22 cellular contexts compared by ENCODE assay signal in the genomic region with DNA sequence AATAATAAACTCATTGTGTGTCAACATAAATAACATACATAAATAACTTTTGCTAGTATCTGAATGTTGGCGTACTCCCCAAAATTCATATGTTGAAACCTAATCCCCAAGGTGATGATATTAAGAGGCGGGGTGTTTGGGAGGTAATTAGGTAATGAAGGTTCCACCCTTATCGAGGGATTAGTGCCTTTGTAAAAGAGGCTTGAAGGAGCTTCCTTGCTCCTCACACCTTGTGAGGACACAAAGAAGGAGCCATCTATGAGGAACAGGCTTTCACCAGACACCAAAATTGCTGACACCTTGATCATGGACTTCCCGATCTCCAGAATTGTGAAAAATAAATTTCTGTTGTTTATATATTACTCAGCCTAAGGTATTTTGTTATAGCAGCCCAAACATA. TPM values are rescaled to one million over a fixed set of nuclear protein-coding genes. Genes with fewer than 3 reads are reported as not detected.
A peak's percentile ranks its signal among the peaks of the same experiment; 100 is the strongest.
DNase-seq lines count a peak whose midpoint lies in the region; ATAC-seq and TF ChIP-seq lines count a peak whose summit lies in the region.
"Had no signal": no experiment of that assay in that cellular context is flagged by ENCODE, and none has a peak within 500 bp of the region (broad histone marks: within the 10 kb centered on the region; RNA-seq: fewer than 3 reads in every experiment).

No MANE protein-coding gene starts in this region.

- TF ChIP-seq CTCF in natural killer cell (IDR thresholded peaks at IDR 0.05) (no peak), epithelial cell of esophagus (IDR thresholded peaks at IDR 0.05; ENCODE audit: insufficient read depth, low read depth, low read length, missing control alignments) (no peak), A673 (conservative IDR thresholded peaks at IDR 0.05; ENCODE audit: low read depth, low read length) (no peak)

- peak overlapping the region in 3 of 11 experiments; percentile 7 to 87 (median 42); a peak in 2 of 22 replicates for H3K9ac ChIP-seq in BLaER1 treated with 17β-estradiol and CSF1 and Interleukin-3, amounts not matched to agents 10 nM and 100 nM

- ATAC-seq in natural killer cell treated with Interleukin-12 subunit alpha and Interleukin-12 subunit beta and Interleukin-15 and Interleukin-18, amount 100 ng/mL, for 72 hours, result no peak
- no peak for ATAC-seq in natural killer cell
- ATAC-seq: CD8-positive, alpha-beta T cell; GM23338; HCT116 had no signal

- H3K9me3 Mint-ChIP-seq in natural killer cell treated with Interleukin-12 subunit alpha and Interleukin-12 subunit beta and Interleukin-15 and Interleukin-18, amount 100 ng/mL, for 72 hours, result no peaks in the 10 kb centered on the region
- H3K9me3 Mint-ChIP-seq in natural killer cell, result no peaks in the 10 kb centered on the region
- H3K9me3 Mint-ChIP-seq: CD8-positive, alpha-beta T cell; GM23338; H9 had no signal

- peak overlapping the region; percentile 57 to 67 for H3K27ac Mint-ChIP-seq in natural killer cell treated with Interleukin-12 subunit alpha and Interleukin-12 subunit beta and Interleukin-15 and Interleukin-18, amount 100 ng/mL, for 72 hours
- H3K27ac Mint-ChIP-seq in natural killer cell, result no peak overlapping the region
- H3K27ac Mint-ChIP-seq: CD4-positive, CD25-positive, alpha-beta regulatory T cell; CD8-positive, alpha-beta T cell; GM23338; H9 had no signal

- H3K36me3 ChIP-seq in BLaER1 treated with 17β-estradiol and CSF1 and Interleukin-3, amounts not matched to agents 10 nM and 100 nM, result no peaks in the 10 kb centered on the region
- no peaks in the 10 kb centered on the region for H3K36me3 ChIP-seq in A673 (ENCODE audit: insufficient read depth, low read length, poor library complexity, severe bottlenecking)
- H3K36me3 ChIP-seq: BE2C had no signal

- 0 out of 22 replicates have a peak, but pooled peaks cover 0 to 4% (median 0%) of the 10 kb centered on the region in 11 experiments for H3K9me3 ChIP-seq in BLaER1 treated with 17β-estradiol and CSF1 and Interleukin-3, amounts not matched to agents 10 nM and 100 nM (replicated peaks in 1 of 11)
- H3K9me3 ChIP-seq in A673 (ENCODE audit: low read depth, low read length, poor library complexity, severe bottlenecking), result no peaks in the 10 kb centered on the region
- H3K9me3 ChIP-seq: BE2C, Caco-2 had no signal

- no peaks in the 10 kb centered on the region for H4K20me1 ChIP-seq in BLaER1 treated with 17β-estradiol and CSF1 and Interleukin-3, amounts not matched to agents 10 nM and 100 nM

- no peak overlapping the region for H3K4me3 Mint-ChIP-seq in natural killer cell treated with Interleukin-12 subunit alpha and Interleukin-12 subunit beta and Interleukin-15 and Interleukin-18, amount 100 ng/mL, for 72 hours
- H3K4me3 Mint-ChIP-seq in natural killer cell, result no peak overlapping the region
- H3K4me3 Mint-ChIP-seq: CD4-positive, CD25-positive, alpha-beta regulatory T cell; CD8-positive, alpha-beta T cell; GM23338; H9 had no signal

- peak overlapping the region in 8 of 11 experiments; percentile 24 to 97 (median 88); a peak in 9 of 22 replicates for H3K4me2 ChIP-seq in BLaER1 treated with 17β-estradiol and CSF1 and Interleukin-3, amounts not matched to agents 10 nM and 100 nM
- H3K4me2 ChIP-seq: GM23338 had no signal

- no peak for DNase-seq in natural killer cell treated with Interleukin-12 subunit alpha and Interleukin-12 subunit beta and Interleukin-15 and Interleukin-18, amount 100 ng/mL, for 72 hours (ENCODE audit: low spot score)
- DNase-seq in natural killer cell (no peak), epithelial cell of esophagus (ENCODE audit: low read depth) (peak; percentile 31), A673 (ENCODE audit: low spot score) (no peak), DMS 273 (lab: John Stamatoyannopoulos, UW; ENCODE audit: unreplicated experiment) (no peak)
- DNase-seq: BE2C; Caco-2; CD4-positive, CD25-positive, alpha-beta regulatory T cell; CD8-positive, alpha-beta T cell; DMS 273 treated with DMSO at 0.1 percent for 48 hours; DMS53; DMS79 treated with DMSO at 0.1 percent for 48 hours; GF-D8; H9 had no signal

- no peaks in the 10 kb centered on the region for H3K27me3 ChIP-seq in BLaER1 treated with 17β-estradiol and CSF1 and Interleukin-3, amounts not matched to agents 10 nM and 100 nM
- H3K27me3 ChIP-seq in A673 (replicated peaks; ENCODE audit: insufficient read depth, low read depth, low read length, poor library complexity), result no peaks in the 10 kb centered on the region
- H3K27me3 ChIP-seq: BE2C had no signal

- no TSS peak for BruUV-seq in A673 (replicated peaks; lab: Mats Ljungman, UMichigan)

- peaks cover 22 to 25% of the 10 kb centered on the region in 2 donors for H3K4me1 Mint-ChIP-seq in natural killer cell treated with Interleukin-12 subunit alpha and Interleukin-12 subunit beta and Interleukin-15 and Interleukin-18, amount 100 ng/mL, for 72 hours (ENCODE audit: low read depth in 2 of 2)
- peaks cover 9 to 10% of the 10 kb centered on the region in 2 donors for H3K4me1 Mint-ChIP-seq in natural killer cell

- H3K4me1 ChIP-seq in BLaER1 treated with 17β-estradiol and CSF1 and Interleukin-3, amounts not matched to agents 10 nM and 100 nM, result peaks cover 30 to 93% (median 81%) of the 10 kb centered on the region in 10 experiments
- H3K4me1 ChIP-seq in A673 (ENCODE audit: insufficient read depth, low read length, poor library complexity, severe bottlenecking), result no peaks in the 10 kb centered on the region
- H3K4me1 ChIP-seq: BE2C had no signal

- no peaks in the 10 kb centered on the region for H3K36me3 Mint-ChIP-seq in natural killer cell treated with Interleukin-12 subunit alpha and Interleukin-12 subunit beta and Interleukin-15 and Interleukin-18, amount 100 ng/mL, for 72 hours
- H3K36me3 Mint-ChIP-seq in natural killer cell, result no peaks in the 10 kb centered on the region
- H3K36me3 Mint-ChIP-seq: CD8-positive, alpha-beta T cell had no signal

- peak overlapping the region in 8 of 11 experiments; percentile 87 to 98 (median 91); a peak in 14 of 22 replicates for H3K27ac ChIP-seq in BLaER1 treated with 17β-estradiol and CSF1 and Interleukin-3, amounts not matched to agents 10 nM and 100 nM
- H3K27ac ChIP-seq in A673 (ENCODE audit: low read depth, low read length, poor library complexity, severe bottlenecking), result no peak overlapping the region
- H3K27ac ChIP-seq: C4-2B had no signal

- no peaks in the 10 kb centered on the region for H3K27me3 Mint-ChIP-seq in natural killer cell treated with Interleukin-12 subunit alpha and Interleukin-12 subunit beta and Interleukin-15 and Interleukin-18, amount 100 ng/mL, for 72 hours
- no peaks in the 10 kb centered on the region for H3K27me3 Mint-ChIP-seq in natural killer cell (ENCODE audit: low read depth in 2 of 2)
- H3K27me3 Mint-ChIP-seq: CD4-positive, CD25-positive, alpha-beta regulatory T cell had no signal

- intact Hi-C loops in natural killer cell (cut with micrococcal nuclease), result no loop called here
- intact Hi-C loops in A673 (cut with micrococcal nuclease; ENCODE audit: unreplicated experiment), result no loop called here

- POLR2A ChIA-PET in A673 (lab: Charles Lee; ENCODE audit: low non-redundant PET), result no interaction called here

- CTCF ChIA-PET in A673 (lab: Charles Lee), result no interaction called here

- H3K4me3 ChIP-seq in BLaER1 treated with 17β-estradiol and CSF1 and Interleukin-3, amounts not matched to agents 10 nM and 100 nM, result no peak overlapping the region
- no peak overlapping the region for H3K4me3 ChIP-seq in epithelial cell of esophagus (ENCODE audit: low read length)
- H3K4me3 ChIP-seq in A673 (ENCODE audit: low read depth, low read length, poor library complexity, severe bottlenecking), result no peak overlapping the region
- H3K4me3 ChIP-seq: GM23338 had no signal

RNA-seq across cellular contexts. Expression of gene CXCR5, which starts 33.9 kb away (rescaled TPM):
- total RNA-seq in natural killer cell treated with Interleukin-12 subunit alpha and Interleukin-12 subunit beta and Interleukin-15 and Interleukin-18, amount 100 ng/mL, for 72 hours, result 1 to 10 TPM; 3.1 to 6.3 TPM
- 1 to 10 TPM in 1 of 3 donors, under 1 TPM in 2; 0.56 to 1.3 (median 0.86) TPM for total RNA-seq in natural killer cell
- not detected in 2 replicates for total RNA-seq in A673 (2021)
- total RNA-seq: A172, Caco-2, Daoy, G401, GM23338, H4 had no signal

RNA-seq across cellular contexts. Expression of gene DDX6, which starts 58.9 kb away (rescaled TPM):
- total RNA-seq in natural killer cell treated with Interleukin-12 subunit alpha and Interleukin-12 subunit beta and Interleukin-15 and Interleukin-18, amount 100 ng/mL, for 72 hours, result 100 to 1,000 TPM; 145 to 214 TPM
- total RNA-seq in natural killer cell (100 to 1,000 TPM; 350 to 369 (median 364) TPM), A673 (2021) (193 and 229 TPM in 2 replicates)

Comparison
In these comparisons a context has a peak if more than half of its experiments do, and no peak if none do; other contexts are left out.
1. H3K27ac Mint-ChIP-seq: peak in natural killer cell treated with Interleukin-12 subunit alpha and Interleukin-12 subunit beta and Interleukin-15 and Interleukin-18, amount 100 ng/mL, for 72 hours (2 of 2); none in natural killer cell (0 of 2).